Comparison of ENCODE assay signal across 1 cellular context in the genomic region with DNA sequence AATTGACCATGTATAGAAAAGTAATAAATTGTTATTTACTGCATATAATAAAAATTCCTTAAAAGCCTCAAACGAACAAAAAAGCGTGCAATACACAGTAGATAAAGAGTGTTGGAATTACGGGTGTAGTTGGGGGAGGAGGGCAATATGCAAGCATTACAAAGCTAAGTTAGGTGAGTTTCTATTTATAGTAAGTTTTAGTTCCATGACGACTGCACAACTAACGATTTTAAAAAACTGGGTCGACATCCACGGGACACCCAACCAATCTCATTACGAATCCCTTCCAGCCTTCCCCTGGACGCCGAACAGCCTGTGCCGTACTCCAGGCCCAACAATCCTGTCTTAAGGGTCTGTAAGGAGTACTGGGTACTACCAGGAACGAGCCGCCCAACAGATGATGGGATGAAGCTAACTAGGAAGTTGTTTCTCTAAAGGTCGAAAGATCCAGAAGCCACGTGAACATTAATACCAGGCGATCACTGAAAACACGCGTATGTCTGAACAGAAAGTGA.
TF ChIP-seq lines count a peak whose summit lies in the region.

No MANE protein-coding gene starts in this region.

TF ChIP-seq in WTC11, 78 proteins besides CTCF, POLR2A, EP300 and RAD21 (continued from another document):
- TF ChIP-seq PRDM15 (CRISPR knock-in tag; IDR thresholded peaks at IDR 0.05) = no peak
